Comparison of ENCODE assay signal across 12 cellular contexts in the genomic region with DNA sequence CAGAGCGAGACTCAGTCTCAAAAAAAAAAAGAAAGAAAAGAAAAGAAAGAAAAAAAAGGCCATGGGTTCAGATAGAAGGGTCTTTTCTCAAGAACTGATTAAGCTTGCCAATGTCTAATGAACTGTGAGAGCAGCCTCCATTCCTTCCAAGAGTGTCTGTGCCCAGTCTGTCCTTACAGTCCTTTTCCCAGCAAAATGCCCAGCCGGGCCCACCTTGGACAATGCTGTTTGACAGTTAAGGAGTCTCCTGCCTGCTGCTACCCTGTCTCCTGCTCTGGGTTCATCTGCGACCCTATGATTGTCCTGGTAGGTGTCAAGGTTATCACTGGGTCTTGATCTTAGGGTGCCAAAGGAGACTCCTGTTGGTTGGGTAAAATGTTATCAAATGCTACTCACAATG. TPM values are rescaled to one million over a fixed set of nuclear protein-coding genes. Genes with fewer than 3 reads are reported as not detected.
DNase-seq lines count a peak whose midpoint lies in the region; ATAC-seq, FAIRE-seq and TF ChIP-seq lines count a peak whose summit lies in the region.
"Had no signal": no experiment of that assay in that cellular context is flagged by ENCODE, and none has a peak within 500 bp of the region (broad histone marks: within the 10 kb centered on the region; RNA-seq: fewer than 3 reads in every experiment).

No MANE protein-coding gene starts in this region.

- H4K20me1 ChIP-seq in OCI-LY1 (ENCODE audit: insufficient read depth, low read length): no peaks in the 10 kb centered on the region

- peak overlapping the region; percentile 12; the same call in 1 of the 2 replicates for H3K9ac ChIP-seq in OCI-LY1 (ENCODE audit: low read length)

- H3K36me3 Mint-ChIP-seq in T-helper 1 cell treated with Interleukin-12 subunit alpha and Interleukin-12 subunit beta and Interleukin-4 antibody, amounts not matched to agents 30 μg/mL and 1 μg/mL, for 36 hours (ENCODE audit: low read depth): peaks cover 33% of the 10 kb centered on the region
- peaks cover 8% of the 10 kb centered on the region for H3K36me3 Mint-ChIP-seq in effector memory CD8-positive, alpha-beta T cell (ENCODE audit: insufficient read depth)

- H3K4me3 ChIP-seq in OCI-LY1 (ENCODE audit: low read depth, low read length, poor library complexity, severe bottlenecking) (no peak overlapping the region), pancreas (no peak overlapping the region)

- H3K9me3 ChIP-seq in OCI-LY1 (ENCODE audit: low read length) (no peaks in the 10 kb centered on the region), pancreas (no peaks in the 10 kb centered on the region)

- no peaks in the 10 kb centered on the region for H3F3A ChIP-seq in OCI-LY1 (ENCODE audit: insufficient read depth, low read length)

- H3K79me2 ChIP-seq in OCI-LY1 (ENCODE audit: insufficient read depth, low read length): no peaks in the 10 kb centered on the region

- H3K9me2 ChIP-seq in OCI-LY1 (ENCODE audit: low read depth, low read length): no peaks in the 10 kb centered on the region

- DNase-seq in T-helper 1 cell (no peak), pancreas (no peak), GM13977 (ENCODE audit: low spot score) (no peak), RCC 7860 (ENCODE audit: low spot score) (no peak)
- DNase-seq in effector memory CD8-positive, alpha-beta T cell: no peak
- no peak for DNase-seq in stimulated activated naive CD8-positive, alpha-beta T cell treated with anti-CD3 and anti-CD28 coated beads, Interleukin-15, amount 100 ng/mL, for 72 hours
- DNase-seq: DMS153, NCI-H526, small intestine had no signal

- TF ChIP-seq CTCF in OCI-LY1 (IDR thresholded peaks at IDR 0.05; ENCODE audit: low read length) (no peak), pancreas (IDR thresholded peaks at IDR 0.05) (no peak), GM13977 (IDR thresholded peaks at IDR 0.05; ENCODE audit: extremely low read depth, insufficient read depth, missing control alignments) (no peak)

- H3K9me3 Mint-ChIP-seq in T-helper 1 cell treated with Interleukin-12 subunit alpha and Interleukin-12 subunit beta and Interleukin-4 antibody, amounts not matched to agents 30 μg/mL and 1 μg/mL, for 36 hours: peaks cover 4% of the 10 kb centered on the region
- H3K9me3 Mint-ChIP-seq in effector memory CD8-positive, alpha-beta T cell: no peaks in the 10 kb centered on the region
- no peaks in the 10 kb centered on the region for H3K9me3 Mint-ChIP-seq in stimulated activated naive CD8-positive, alpha-beta T cell treated with anti-CD3 and anti-CD28 coated beads, Interleukin-15, amount 100 ng/mL, for 72 hours

- no peaks in the 10 kb centered on the region for H3K27me3 Mint-ChIP-seq in T-helper 1 cell treated with Interleukin-12 subunit alpha and Interleukin-12 subunit beta and Interleukin-4 antibody, amounts not matched to agents 30 μg/mL and 1 μg/mL, for 36 hours (ENCODE audit: low read depth)
- no peaks in the 10 kb centered on the region for H3K27me3 Mint-ChIP-seq in effector memory CD8-positive, alpha-beta T cell
- H3K27me3 Mint-ChIP-seq in stimulated activated naive CD8-positive, alpha-beta T cell treated with anti-CD3 and anti-CD28 coated beads, Interleukin-15, amount 100 ng/mL, for 72 hours: no peaks in the 10 kb centered on the region

- FAIRE-seq in pancreas (lab: Jason Lieb, UNC) (no peak), RCC 7860 (lab: Jason Lieb, UNC) (no peak)
- FAIRE-seq: small intestine had no signal

- H3K4me1 ChIP-seq in OCI-LY1 (ENCODE audit: insufficient read depth, low read length, severe bottlenecking) (peaks cover 41% of the 10 kb centered on the region), pancreas (no peaks in the 10 kb centered on the region)

- peak overlapping the region; percentile 74 for H3K27ac ChIP-seq in OCI-LY1 (ENCODE audit: low read depth, low read length, poor library complexity, severe bottlenecking)
- H3K27ac ChIP-seq in pancreas: no peak overlapping the region
- H3K27ac ChIP-seq: 22Rv1 had no signal

- H3K4me2 ChIP-seq in OCI-LY1 (ENCODE audit: low read length): peak overlapping the region; percentile 27; the same call in 1 of the 2 replicates

- peak overlapping the region; percentile 46 for H3K4me3 Mint-ChIP-seq in T-helper 1 cell treated with Interleukin-12 subunit alpha and Interleukin-12 subunit beta and Interleukin-4 antibody, amounts not matched to agents 30 μg/mL and 1 μg/mL, for 36 hours
- H3K4me3 Mint-ChIP-seq in effector memory CD8-positive, alpha-beta T cell: peak overlapping the region; percentile 68 to 72
- peak overlapping the region in 1 of 2 donors; percentile 16 for H3K4me3 Mint-ChIP-seq in stimulated activated naive CD8-positive, alpha-beta T cell treated with anti-CD3 and anti-CD28 coated beads, Interleukin-15, amount 100 ng/mL, for 72 hours

- H3K36me3 ChIP-seq in OCI-LY1 (ENCODE audit: insufficient read depth, low read length) (no peaks in the 10 kb centered on the region), pancreas (no peaks in the 10 kb centered on the region)

- WGBS in pancreas, 2 donors: 92% methylated on average over 3 of the region's 3 CpGs

- no peak overlapping the region for H2AFZ ChIP-seq in OCI-LY1 (ENCODE audit: low read length)

- H3K4me1 Mint-ChIP-seq in T-helper 1 cell treated with Interleukin-12 subunit alpha and Interleukin-12 subunit beta and Interleukin-4 antibody, amounts not matched to agents 30 μg/mL and 1 μg/mL, for 36 hours (ENCODE audit: low read depth): peaks cover 47% of the 10 kb centered on the region
- H3K4me1 Mint-ChIP-seq in effector memory CD8-positive, alpha-beta T cell (ENCODE audit: low read depth in 2 of 2): peaks cover 37 to 45% of the 10 kb centered on the region in 2 donors
- H3K4me1 Mint-ChIP-seq in stimulated activated naive CD8-positive, alpha-beta T cell treated with anti-CD3 and anti-CD28 coated beads, Interleukin-15, amount 100 ng/mL, for 72 hours: peaks cover 71% of the 10 kb centered on the region

- H3K27ac Mint-ChIP-seq in T-helper 1 cell treated with Interleukin-12 subunit alpha and Interleukin-12 subunit beta and Interleukin-4 antibody, amounts not matched to agents 30 μg/mL and 1 μg/mL, for 36 hours: peak overlapping the region; percentile 92
- peak overlapping the region; percentile 95 to 98 for H3K27ac Mint-ChIP-seq in effector memory CD8-positive, alpha-beta T cell
- H3K27ac Mint-ChIP-seq in stimulated activated naive CD8-positive, alpha-beta T cell treated with anti-CD3 and anti-CD28 coated beads, Interleukin-15, amount 100 ng/mL, for 72 hours: peak overlapping the region; percentile 2 to 7

- H3K27me3 ChIP-seq in OCI-LY1 (ENCODE audit: insufficient read depth, low read length) (no peaks in the 10 kb centered on the region), pancreas (no peaks in the 10 kb centered on the region)

- intact Hi-C loops in pancreas (cut with DNase I): no loop called here

- in situ Hi-C loops in GM13977 (cut with MboI; ENCODE audit: low pct_unique_long_range_greater_than_20kb, low sequenced_read_pairs, unreplicated experiment): no loop called here

- no peak for ATAC-seq in effector memory CD8-positive, alpha-beta T cell (replicated peaks)
- no peak for ATAC-seq in stimulated activated naive CD8-positive, alpha-beta T cell treated with anti-CD3 and anti-CD28 coated beads, Interleukin-15, amount 100 ng/mL, for 72 hours
- no peak for ATAC-seq in pancreas

RNA-seq across cellular contexts. Expression of a gene that starts 21.4 kb away (rescaled TPM):
- total RNA-seq in pancreas: 1 to 10 TPM in 5 of 6 donors, under 1 TPM in 1; 0.98 to 4.5 (median 2.5) TPM
- 1 to 10 TPM in 1 of 2 donors, under 1 TPM in 1; 0.54 to 1.5 TPM for polyA plus RNA-seq in pancreas

RNA-seq across cellular contexts. Expression of a gene that starts 39.8 kb away (rescaled TPM):
- 10 to 100 TPM in 4 of 6 donors, 1 to 10 TPM in 2; 8.8 to 16.6 (median 12.8) TPM for total RNA-seq in pancreas
- polyA plus RNA-seq in pancreas: 10 to 100 TPM; 15.1 to 22.9 TPM

Comparison
In these comparisons a context has a peak if more than half of its experiments do, and no peak if none do; other contexts are left out.
1. H3K27ac Mint-ChIP-seq: peak in every context shown above with its lines; median percentile 96 in effector memory CD8-positive, alpha-beta T cell; 92 in T-helper 1 cell treated with Interleukin-12 subunit alpha and Interleukin-12 subunit beta and Interleukin-4 antibody, amounts not matched to agents 30 μg/mL and 1 μg/mL, for 36 hours; 4 in stimulated activated naive CD8-positive, alpha-beta T cell treated with anti-CD3 and anti-CD28 coated beads, Interleukin-15, amount 100 ng/mL, for 72 hours.